Comparison of ENCODE assay signal across 20 cellular contexts in the genomic region with DNA sequence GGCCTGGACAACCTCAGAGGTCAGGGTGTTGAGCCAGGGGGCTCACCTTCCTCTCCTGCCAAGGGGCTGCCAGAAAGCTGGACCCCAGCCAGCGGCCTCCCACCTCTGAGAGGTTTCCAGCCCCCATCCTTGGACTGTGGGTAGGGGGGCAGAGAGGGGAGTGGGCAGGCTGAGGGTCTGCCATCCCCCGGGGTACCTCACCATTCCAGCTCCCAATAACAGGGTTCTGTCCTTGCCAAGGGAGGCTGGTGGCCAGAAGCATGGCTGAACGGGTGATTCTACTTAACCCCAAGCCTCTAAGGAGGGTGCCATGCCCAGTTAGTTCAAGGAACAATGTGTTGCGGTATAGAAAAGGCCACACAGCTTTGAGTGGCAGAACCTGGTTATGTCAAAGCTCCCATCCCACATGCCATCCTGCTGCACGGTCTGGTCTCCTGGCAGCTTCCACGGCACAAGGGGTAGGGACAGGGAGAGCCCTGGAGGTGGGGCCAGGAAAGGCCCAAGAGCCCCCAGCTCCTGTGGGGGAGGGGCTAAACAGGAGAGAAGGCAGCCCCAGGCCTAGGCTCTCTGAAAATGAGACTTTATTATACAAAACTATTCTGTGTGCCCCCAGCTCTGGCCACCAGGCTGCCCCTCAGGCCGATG. TPM values are rescaled to one million over a fixed set of nuclear protein-coding genes. Genes with fewer than 3 reads are reported as not detected.
DNase-seq lines count a peak whose midpoint lies in the region; ATAC-seq and TF ChIP-seq lines count a peak whose summit lies in the region.
"Had no signal": no experiment of that assay in that cellular context is flagged by ENCODE, and none has a peak within 500 bp of the region (broad histone marks: within the 10 kb centered on the region; RNA-seq: fewer than 3 reads in every experiment).

No MANE protein-coding gene starts in this region.

- TF ChIP-seq EP300 in suprapubic skin (IDR thresholded peaks at IDR 0.05), result no peak

- peak; percentile 43 for DNase-seq in activated CD8-positive, alpha-beta memory T cell treated with anti-CD3 and anti-CD28 coated beads, Interleukin-2, amount 50 U/mL, for 48 hours
- no peak for DNase-seq in activated CD8-positive, alpha-beta memory T cell treated with anti-CD3 and anti-CD28 coated beads for 24 hours
- DNase-seq in adrenal gland, result peak in 4 of 7 donors; percentile 13 to 53 (median 24)
- DNase-seq in suprapubic skin (ENCODE audit: low spot score in 2 of 2), result peak in 1 of 2 donors; percentile 71
- DNase-seq in SHP77 (lab: John Stamatoyannopoulos, UW), result no peak
- no peak for DNase-seq in activated naive CD8-positive, alpha-beta T cell treated with anti-CD3 and anti-CD28 coated beads for 36 hours
- DNase-seq: GDM1; HCEC 1CT; left lung; NCI-H1436; NCI-H748 treated with DMSO at 0.1 percent for 48 hours; PC-9; stimulated activated CD4-positive, alpha-beta T cell treated with anti-CD3 and anti-CD28 coated beads, Interleukin-2, amount 100 ng/mL, for 24 hours; stimulated activated naive CD8-positive, alpha-beta T cell treated with anti-CD3 and anti-CD28 coated beads, Interleukin-15, Interleukin-2, amounts not matched to agents 100 U/mL and 50 U/mL, for 24 hours had no signal

- WGBS in adrenal gland, 4 donors, result 65 to 78% (median 71%) methylated on average over 3 to 7 of the region's 7 CpGs
- WGBS in mesodermal cell (ENCODE audit: insufficient coverage in 2 of 2), 2 experiments, result 95 to 100% methylated on average over 2 to 4 of the region's 7 CpGs
- 49% methylated on average over 5 of the region's 7 CpGs for WGBS in suprapubic skin

- peak overlapping the region in 1 of 5 donors; percentile 34 for H3K27ac ChIP-seq in adrenal gland
- H3K27ac ChIP-seq in mesodermal cell (ENCODE audit: low read depth, low read length, severe bottlenecking), result peak overlapping the region; percentile 62
- H3K27ac ChIP-seq in suprapubic skin, result peak overlapping the region; percentile 49
- H3K27ac ChIP-seq: left lung, PC-9 had no signal

- H3K36me3 Mint-ChIP-seq in activated naive CD8-positive, alpha-beta T cell treated with anti-CD3 and anti-CD28 coated beads for 36 hours, result no peaks in the 10 kb centered on the region

- TF ChIP-seq POLR2A in adrenal gland (IDR thresholded peaks at IDR 0.05), result no peak
- no peak for TF ChIP-seq POLR2A in suprapubic skin (IDR thresholded peaks at IDR 0.05)

- no peak overlapping the region for H3K4me3 Mint-ChIP-seq in activated naive CD8-positive, alpha-beta T cell treated with anti-CD3 and anti-CD28 coated beads for 36 hours
- H3K4me3 Mint-ChIP-seq: T-helper 2 cell treated with Interferon-gamma antibody and Interleukin-4, amounts not matched to agents 5 μg/mL and 100 μg/mL, for 36 hours; WTC11 had no signal

- peaks cover 22% of the 10 kb centered on the region for H3K27me3 Mint-ChIP-seq in activated naive CD8-positive, alpha-beta T cell treated with anti-CD3 and anti-CD28 coated beads for 36 hours

- intact Hi-C loops in adrenal gland (cut with DNase I), result no loop called here

- H3K27ac Mint-ChIP-seq in activated naive CD8-positive, alpha-beta T cell treated with anti-CD3 and anti-CD28 coated beads for 36 hours, result no peak overlapping the region
- H3K27ac Mint-ChIP-seq: T-helper 2 cell treated with Interferon-gamma antibody and Interleukin-4, amounts not matched to agents 5 μg/mL and 100 μg/mL, for 36 hours had no signal

- H3K27me3 ChIP-seq in adrenal gland, result no peaks in the 10 kb centered on the region
- H3K27me3 ChIP-seq in suprapubic skin, result no peaks in the 10 kb centered on the region
- H3K27me3 ChIP-seq: left lung had no signal

- no peaks in the 10 kb centered on the region for H3K36me3 ChIP-seq in adrenal gland (replicated peaks in 1 of 2)
- H3K36me3 ChIP-seq in mesodermal cell (ENCODE audit: control insufficient read depth, insufficient read depth, low read length), result no peaks in the 10 kb centered on the region
- no peaks in the 10 kb centered on the region for H3K36me3 ChIP-seq in suprapubic skin
- H3K36me3 ChIP-seq: left lung had no signal

- TF ChIP-seq CTCF in adrenal gland (IDR thresholded peaks at IDR 0.05) (no peak), suprapubic skin (IDR thresholded peaks at IDR 0.05) (no peak)

- no peaks in the 10 kb centered on the region for H3K9me3 Mint-ChIP-seq in activated naive CD8-positive, alpha-beta T cell treated with anti-CD3 and anti-CD28 coated beads for 36 hours
- H3K9me3 Mint-ChIP-seq: T-helper 2 cell treated with Interferon-gamma antibody and Interleukin-4, amounts not matched to agents 5 μg/mL and 100 μg/mL, for 36 hours; WTC11 had no signal

- no peaks in the 10 kb centered on the region for H3K9me3 ChIP-seq in adrenal gland (replicated peaks in 1 of 3)
- no peaks in the 10 kb centered on the region for H3K9me3 ChIP-seq in mesodermal cell (ENCODE audit: control insufficient read depth, low read length)
- no peaks in the 10 kb centered on the region for H3K9me3 ChIP-seq in suprapubic skin
- H3K9me3 ChIP-seq: left lung had no signal

- no peak for ATAC-seq in GM18502 (IDR thresholded peaks at IDR 0.05; ENCODE audit: poor library complexity, unreplicated experiment)
- ATAC-seq: left lung; stimulated activated naive CD8-positive, alpha-beta T cell treated with anti-CD3 and anti-CD28 coated beads, Interleukin-15, Interleukin-2, amounts not matched to agents 100 U/mL and 50 U/mL, for 24 hours had no signal

- H3K4me1 ChIP-seq in adrenal gland (replicated peaks in 1 of 2) (peaks cover 12 to 31% of the 10 kb centered on the region in 2 donors), mesodermal cell (ENCODE audit: control insufficient read depth, insufficient read depth, low read length, poor library complexity, severe bottlenecking) (peaks cover 29% of the 10 kb centered on the region), suprapubic skin (peaks cover 74% of the 10 kb centered on the region)

- no peaks in the 10 kb centered on the region for H3K4me1 Mint-ChIP-seq in activated naive CD8-positive, alpha-beta T cell treated with anti-CD3 and anti-CD28 coated beads for 36 hours

- no peak overlapping the region for H3K4me3 ChIP-seq in adrenal gland
- no peak overlapping the region for H3K4me3 ChIP-seq in mesodermal cell (ENCODE audit: extremely low read depth, insufficient read depth, low read length, poor library complexity, severe bottlenecking)
- no peak overlapping the region for H3K4me3 ChIP-seq in suprapubic skin
- H3K4me3 ChIP-seq: left lung, PC-9 had no signal

RNA-seq across cellular contexts. Expression of gene B9D1, which starts 19.8 kb away (rescaled TPM):
- 10 to 100 TPM; 19.3 to 67.7 (median 30.1) TPM for total RNA-seq in adrenal gland
- 10 to 100 TPM; 24.7 to 56.4 (median 37.2) TPM for polyA plus RNA-seq in adrenal gland
- polyA plus RNA-seq in mesodermal cell (2013, experiment 1 of 2), result 21.5 TPM
- 18.5 TPM for polyA plus RNA-seq in mesodermal cell (2013, experiment 2 of 2)
- 10 to 100 TPM; 10.7 to 21.7 (median 17.3) TPM for total RNA-seq in suprapubic skin
- 1 to 10 TPM; 4.7 to 7.3 TPM for total RNA-seq in activated naive CD8-positive, alpha-beta T cell treated with anti-CD3 and anti-CD28 coated beads for 36 hours

RNA-seq across cellular contexts. Expression of gene MAPK7, which starts 35.6 kb away (rescaled TPM):
- total RNA-seq in adrenal gland (100 to 1,000 TPM in 1 of 8 donors, 10 to 100 TPM in 7; 37.4 to 223 (median 48.3) TPM), suprapubic skin (10 to 100 TPM; 30.9 to 47.1 (median 43.6) TPM)
- 10 to 100 TPM; 22.6 to 41.3 (median 26.8) TPM for polyA plus RNA-seq in adrenal gland
- polyA plus RNA-seq in mesodermal cell (2013, experiment 1 of 2), result 20.5 TPM
- polyA plus RNA-seq in mesodermal cell (2013, experiment 2 of 2), result 19.8 TPM
- total RNA-seq in activated naive CD8-positive, alpha-beta T cell treated with anti-CD3 and anti-CD28 coated beads for 36 hours, result 10 to 100 TPM; 14.0 to 16.0 TPM

RNA-seq across cellular contexts. Expression of gene MFAP4, which starts 44.3 kb away (rescaled TPM):
- total RNA-seq in adrenal gland (10 to 100 TPM; 24.1 to 84.5 (median 29.9) TPM), suprapubic skin (10 to 100 TPM; 14.9 to 27.8 (median 24.9) TPM)
- polyA plus RNA-seq in adrenal gland, result 10 to 100 TPM; 36.8 to 53.6 (median 40.1) TPM
- polyA plus RNA-seq in mesodermal cell (2013, experiment 1 of 2), result 9.2 TPM
- 11.0 TPM for polyA plus RNA-seq in mesodermal cell (2013, experiment 2 of 2)
- total RNA-seq in activated naive CD8-positive, alpha-beta T cell treated with anti-CD3 and anti-CD28 coated beads for 36 hours, result under 1 TPM; 0.14 to 0.41 TPM
- total RNA-seq: activated CD8-positive, alpha-beta memory T cell treated with anti-CD3 and anti-CD28 coated beads for 36 hours; PC-9; SK-MEL-5 had no signal

Comparison
In these comparisons a context has a peak if more than half of its experiments do, and no peak if none do; other contexts are left out.
1. DNase-seq: peak in activated CD8-positive, alpha-beta memory T cell treated with anti-CD3 and anti-CD28 coated beads, Interleukin-2, amount 50 U/mL, for 48 hours (single experiment) and adrenal gland (4 of 7); none in activated CD8-positive, alpha-beta memory T cell treated with anti-CD3 and anti-CD28 coated beads for 24 hours (single experiment), SHP77 (0 of 2) and activated naive CD8-positive, alpha-beta T cell treated with anti-CD3 and anti-CD28 coated beads for 36 hours (single experiment).
2. RNA of gene MFAP4, which starts 44.3 kb away (total RNA-seq): 24.1 to 84.5 TPM in adrenal gland and 14.9 to 27.8 TPM in suprapubic skin; 0.14 to 0.41 TPM in activated naive CD8-positive, alpha-beta T cell treated with anti-CD3 and anti-CD28 coated beads for 36 hours; every median in the first group is over 10 times any median in the second.